Comparison of ENCODE assay signal across 16 cellular contexts in the genomic region with DNA sequence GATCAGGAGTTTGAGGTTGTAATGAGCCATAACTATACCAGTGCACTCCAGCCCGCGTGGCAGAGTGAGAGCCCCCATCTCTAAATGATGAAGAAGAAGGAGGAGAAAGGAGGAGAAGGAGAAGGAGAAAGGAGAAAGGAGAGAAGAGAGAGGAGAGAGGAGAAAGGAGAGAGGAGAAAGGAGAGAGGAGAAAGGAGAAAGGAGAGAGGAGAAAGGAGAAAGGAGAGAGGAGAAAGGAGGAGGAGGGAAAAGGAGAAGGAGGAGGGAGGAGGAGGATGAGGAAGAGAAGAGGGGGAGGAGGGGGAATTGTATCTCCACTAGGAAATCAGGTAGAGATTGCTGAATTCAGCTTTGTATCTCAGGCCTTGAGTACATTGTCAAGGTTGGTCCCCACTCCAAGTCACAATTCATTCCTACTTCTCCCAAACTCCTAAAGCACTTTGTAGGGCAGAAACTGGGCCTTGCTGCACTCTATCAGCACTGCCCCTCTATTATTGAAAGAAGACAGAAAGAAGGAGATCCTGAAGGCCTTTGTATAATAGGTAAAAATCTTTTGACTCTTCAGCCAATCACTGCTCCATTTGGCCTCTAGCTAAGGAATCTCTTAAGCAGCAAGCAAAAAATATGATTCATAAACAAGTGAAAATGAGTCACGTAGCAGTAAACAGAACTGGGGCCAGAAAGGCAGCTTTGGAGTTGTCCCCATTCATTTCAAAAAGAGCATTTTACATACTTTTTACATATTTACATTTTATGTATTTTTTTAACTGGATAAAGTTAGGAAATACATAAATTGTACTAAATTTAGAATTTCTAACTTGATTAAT.
DNase-seq lines count a peak whose midpoint lies in the region; ATAC-seq and TF ChIP-seq lines count a peak whose summit lies in the region.
"Had no signal": no experiment of that assay in that cellular context is flagged by ENCODE, and none has a peak within 500 bp of the region (broad histone marks: within the 10 kb centered on the region; RNA-seq: fewer than 3 reads in every experiment).

No MANE protein-coding gene starts in this region.

- H3K36me3 Mint-ChIP-seq in activated T-helper 17 cell treated with anti-CD3 and anti-CD28 coated beads, Interleukin-2, amount 50 U/mL, for 72 hours (ENCODE audit: low read depth), result no peaks in the 10 kb centered on the region
- no peaks in the 10 kb centered on the region for H3K36me3 Mint-ChIP-seq in stimulated activated effector memory CD8-positive, alpha-beta T cell treated with anti-CD3 and anti-CD28 coated beads, Interleukin-12 subunit alpha, Interleukin-12 subunit beta, amount 100 ng/mL, for 72 hours

- H3K4ac ChIP-seq in mesendoderm (ENCODE audit: low read depth, low read length), result no peak overlapping the region

- no peaks in the 10 kb centered on the region for H3K27me3 ChIP-seq in mesendoderm (ENCODE audit: insufficient read depth, low read length, poor library complexity)
- no peaks in the 10 kb centered on the region for H3K27me3 ChIP-seq in stomach
- H3K27me3 ChIP-seq: right lobe of liver had no signal

- no peak overlapping the region for H2BK120ac ChIP-seq in mesendoderm (ENCODE audit: low read depth, low read length)

- H3K4me2 ChIP-seq in mesendoderm (ENCODE audit: low read length), result no peak overlapping the region

- H3K56ac ChIP-seq in mesendoderm (ENCODE audit: low read length), result no peak overlapping the region

- no peaks in the 10 kb centered on the region for H3K4me1 Mint-ChIP-seq in activated T-helper 17 cell treated with anti-CD3 and anti-CD28 coated beads, Interleukin-2, amount 50 U/mL, for 72 hours
- no peaks in the 10 kb centered on the region for H3K4me1 Mint-ChIP-seq in stimulated activated effector memory CD8-positive, alpha-beta T cell treated with anti-CD3 and anti-CD28 coated beads, Interleukin-12 subunit alpha, Interleukin-12 subunit beta, amount 100 ng/mL, for 72 hours
- H3K4me1 Mint-ChIP-seq: neural crest cell had no signal

- CTCF ChIA-PET in HEK293 (lab: Yijun Ruan, JAX), result no interaction called here

- no peak overlapping the region for H4K5ac ChIP-seq in mesendoderm (ENCODE audit: low read length)

- peak; percentile 58 for DNase-seq in fibroblast of pulmonary artery (ENCODE audit: low read depth)
- DNase-seq in stimulated activated effector memory CD8-positive, alpha-beta T cell treated with anti-CD3 and anti-CD28 coated beads, Interleukin-12 subunit alpha, Interleukin-12 subunit beta, amount 100 ng/mL, for 72 hours (ENCODE audit: low spot score in 2 of 2), result no peak
- DNase-seq in mesendoderm, result no peak
- no peak for DNase-seq in stomach
- DNase-seq: activated CD4-positive, CD25-positive, alpha-beta regulatory T cell; CD4-positive, alpha-beta T cell; NCI-H1694 treated with DMSO at 0.1 percent for 48 hours; NCI-H69; right lobe of liver; stimulated activated CD4-positive, alpha-beta T cell treated with anti-CD3 and anti-CD28 coated beads, Interleukin-4, amount 100 ng/mL, for 24 hours had no signal

- no peaks in the 10 kb centered on the region for H3K27me3 Mint-ChIP-seq in activated T-helper 17 cell treated with anti-CD3 and anti-CD28 coated beads, Interleukin-2, amount 50 U/mL, for 72 hours
- H3K27me3 Mint-ChIP-seq: CD4-positive, alpha-beta T cell had no signal

- POLR2A ChIA-PET in HEK293 (lab: Yijun Ruan, JAX), result no interaction called here

- no CpG with 5 or more reads among the region's 3 CpGs for WGBS in mesendoderm (ENCODE audit: extremely low coverage, insufficient coverage, low lambda C conversion rate)
- WGBS in stomach, 5 donors, result 89 to 93% (median 92%) methylated on average over 3 of the region's 3 CpGs

- H3K4me1 ChIP-seq in HEK293 (ENCODE audit: control insufficient read depth, insufficient read depth, low read length) (no peaks in the 10 kb centered on the region), mesendoderm (ENCODE audit: control insufficient read depth, low read depth, low read length) (no peaks in the 10 kb centered on the region), stomach (no peaks in the 10 kb centered on the region)

- H3K27ac ChIP-seq in HEK293 (ENCODE audit: extremely low read depth, low read depth, low read length) (no peak overlapping the region), mesendoderm (ENCODE audit: low read depth, low read length) (no peak overlapping the region), stomach (no peak overlapping the region)
- H3K27ac ChIP-seq: right lobe of liver had no signal

- ATAC-seq in activated T-helper 17 cell treated with anti-CD3 and anti-CD28 coated beads, Interleukin-2, amount 50 U/mL, for 72 hours (replicated peaks), result peak; percentile 58
- peak; percentile 53 for ATAC-seq in stimulated activated effector memory CD8-positive, alpha-beta T cell treated with anti-CD3 and anti-CD28 coated beads, Interleukin-12 subunit alpha, Interleukin-12 subunit beta, amount 100 ng/mL, for 72 hours
- ATAC-seq in GM19467 (IDR thresholded peaks at IDR 0.05; ENCODE audit: unreplicated experiment), result no peak
- ATAC-seq: left lobe of liver, right lobe of liver had no signal

- no peak overlapping the region for H3K4me3 Mint-ChIP-seq in activated T-helper 17 cell treated with anti-CD3 and anti-CD28 coated beads, Interleukin-2, amount 50 U/mL, for 72 hours
- H3K4me3 Mint-ChIP-seq in stimulated activated effector memory CD8-positive, alpha-beta T cell treated with anti-CD3 and anti-CD28 coated beads, Interleukin-12 subunit alpha, Interleukin-12 subunit beta, amount 100 ng/mL, for 72 hours, result no peak overlapping the region
- H3K4me3 Mint-ChIP-seq: CD4-positive, alpha-beta T cell; neural crest cell; T-helper 1 cell treated with Interleukin-12 subunit alpha and Interleukin-12 subunit beta and Interleukin-4 antibody, amounts not matched to agents 30 μg/mL and 1 μg/mL, for 36 hours had no signal

- H3K9me3 Mint-ChIP-seq in activated T-helper 17 cell treated with anti-CD3 and anti-CD28 coated beads, Interleukin-2, amount 50 U/mL, for 72 hours, result peaks cover 9% of the 10 kb centered on the region
- peaks cover 10% of the 10 kb centered on the region for H3K9me3 Mint-ChIP-seq in stimulated activated effector memory CD8-positive, alpha-beta T cell treated with anti-CD3 and anti-CD28 coated beads, Interleukin-12 subunit alpha, Interleukin-12 subunit beta, amount 100 ng/mL, for 72 hours
- H3K9me3 Mint-ChIP-seq: CD4-positive, alpha-beta T cell; T-helper 1 cell treated with Interleukin-12 subunit alpha and Interleukin-12 subunit beta and Interleukin-4 antibody, amounts not matched to agents 30 μg/mL and 1 μg/mL, for 36 hours had no signal

- no peak overlapping the region for H2BK15ac ChIP-seq in mesendoderm (replicated peaks; ENCODE audit: low read depth)

- H4K8ac ChIP-seq in mesendoderm (ENCODE audit: low read depth, low read length), result no peak overlapping the region

- H3K23ac ChIP-seq in mesendoderm (ENCODE audit: low read length), result no peak overlapping the region

- H3K27ac Mint-ChIP-seq in activated T-helper 17 cell treated with anti-CD3 and anti-CD28 coated beads, Interleukin-2, amount 50 U/mL, for 72 hours, result no peak overlapping the region
- no peak overlapping the region for H3K27ac Mint-ChIP-seq in stimulated activated effector memory CD8-positive, alpha-beta T cell treated with anti-CD3 and anti-CD28 coated beads, Interleukin-12 subunit alpha, Interleukin-12 subunit beta, amount 100 ng/mL, for 72 hours
- H3K27ac Mint-ChIP-seq: CD4-positive, alpha-beta T cell; T-helper 1 cell treated with Interleukin-12 subunit alpha and Interleukin-12 subunit beta and Interleukin-4 antibody, amounts not matched to agents 30 μg/mL and 1 μg/mL, for 36 hours had no signal

- H2AK5ac ChIP-seq in mesendoderm (ENCODE audit: low read length), result no peak overlapping the region

- H3K79me1 ChIP-seq in mesendoderm (ENCODE audit: low read length), result no peaks in the 10 kb centered on the region

- no peaks in the 10 kb centered on the region for H3K36me3 ChIP-seq in HEK293 (ENCODE audit: control insufficient read depth in 2 of 2, insufficient read depth in 1 of 2, low read length in 2 of 2)
- no peaks in the 10 kb centered on the region for H3K36me3 ChIP-seq in mesendoderm (ENCODE audit: control insufficient read depth, insufficient read depth, low read length)
- no peaks in the 10 kb centered on the region for H3K36me3 ChIP-seq in stomach
- H3K36me3 ChIP-seq: right lobe of liver had no signal

- H3K18ac ChIP-seq in mesendoderm (ENCODE audit: low read length), result no peak overlapping the region

- TF ChIP-seq POLR2A in stomach (IDR thresholded peaks at IDR 0.05), result no peak

- intact Hi-C loops in stomach (cut with DNase I; ENCODE audit: low total_unique reads), result no loop called here

- no peak overlapping the region for H3K4me3 ChIP-seq in HEK293 (ENCODE audit: low read depth, low read length)
- no peak overlapping the region for H3K4me3 ChIP-seq in fibroblast of pulmonary artery (replicated peaks; ENCODE audit: low read depth, low read length)
- no peak overlapping the region for H3K4me3 ChIP-seq in mesendoderm (ENCODE audit: low read length)
- H3K4me3 ChIP-seq in stomach, result no peak overlapping the region
- H3K4me3 ChIP-seq: right lobe of liver had no signal

- H2BK5ac ChIP-seq in mesendoderm (ENCODE audit: low read length), result no peak overlapping the region

- no peak for TF ChIP-seq CTCF in HEK293 (tag by site-specific recombination; IDR thresholded peaks at IDR 0.05)
- no peak for TF ChIP-seq CTCF in fibroblast of pulmonary artery (IDR thresholded peaks at IDR 0.05; ENCODE audit: low read length, missing control alignments)
- no peak for TF ChIP-seq CTCF in stomach (IDR thresholded peaks at IDR 0.05)

- H3K9ac ChIP-seq in mesendoderm (ENCODE audit: low read length), result no peak overlapping the region

- no peak for TF ChIP-seq EP300 in stomach (IDR thresholded peaks at IDR 0.05)

- H3K79me2 ChIP-seq in mesendoderm (ENCODE audit: control insufficient read depth, insufficient read depth, low read length), result no peaks in the 10 kb centered on the region

- H3K9me3 ChIP-seq in HEK293 (ENCODE audit: control insufficient read depth, insufficient read depth, low read depth, low read length) (no peaks in the 10 kb centered on the region), stomach (no peaks in the 10 kb centered on the region)
- H3K9me3 ChIP-seq: right lobe of liver had no signal

TF ChIP-seq in HEK293, 187 proteins besides CTCF, POLR2A, EP300 and RAD21 (continues in another document):
- TF ChIP-seq ZNF211 (tag by site-specific recombination; IDR thresholded peaks at IDR 0.05; ENCODE audit: low read depth), result no peak
- TF ChIP-seq ZNF169 (tag by site-specific recombination; IDR thresholded peaks at IDR 0.05), result peak; percentile 91
- no peak for TF ChIP-seq ZNF664 (tag by site-specific recombination; IDR thresholded peaks at IDR 0.05)
- TF ChIP-seq ZNF335 (tag by site-specific recombination; conservative IDR thresholded peaks at IDR 0.05), result no peak
- TF ChIP-seq ZNF623 (tag by site-specific recombination; IDR thresholded peaks at IDR 0.05), result no peak
